10 cellular contexts compared by ENCODE assay signal in the genomic region with DNA sequence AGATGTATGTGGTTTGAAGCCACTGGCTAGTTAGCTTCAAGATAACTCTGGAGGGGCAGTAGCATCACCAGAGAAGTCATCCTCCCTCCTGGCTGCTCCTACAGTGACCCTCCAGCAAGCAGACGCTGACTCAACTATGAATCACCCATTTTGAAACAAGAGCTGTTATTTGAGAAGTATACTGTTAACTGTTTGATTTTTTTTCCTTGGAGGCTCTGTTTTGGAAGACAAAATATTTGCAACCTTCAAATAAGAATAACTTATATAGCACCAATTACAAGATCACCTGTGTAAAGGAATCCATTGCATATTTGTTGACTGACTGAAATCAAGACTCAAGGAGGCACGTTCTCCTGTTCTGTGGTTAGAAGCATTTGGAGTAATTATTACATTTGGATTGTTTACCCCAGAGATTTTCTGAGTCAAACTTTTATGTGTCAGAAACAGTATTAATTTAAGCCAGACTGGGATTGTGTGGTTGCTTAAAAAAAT.
A peak's percentile ranks its signal among the peaks of the same experiment; 100 is the strongest.
DNase-seq lines count a peak whose midpoint lies in the region; ATAC-seq and TF ChIP-seq lines count a peak whose summit lies in the region.
"Had no signal": no experiment of that assay in that cellular context is flagged by ENCODE, and none has a peak within 500 bp of the region (broad histone marks: within the 10 kb centered on the region; RNA-seq: fewer than 3 reads in every experiment).

No MANE protein-coding gene starts in this region.

- CTCF ChIA-PET in naive thymus-derived CD4-positive, alpha-beta T cell (lab: Charles Lee), result no interaction called here

- H3K27ac Mint-ChIP-seq in HFFc6, result peak overlapping the region; percentile 88
- no peak overlapping the region for H3K27ac Mint-ChIP-seq in naive thymus-derived CD4-positive, alpha-beta T cell

- intact Hi-C loops in naive thymus-derived CD4-positive, alpha-beta T cell (cut with micrococcal nuclease), result no loop called here

- ATAC-seq in HG03039 (IDR thresholded peaks at IDR 0.05; ENCODE audit: unreplicated experiment) (no peak), HG02840 (IDR thresholded peaks at IDR 0.05; ENCODE audit: low FRiP score, unreplicated experiment) (no peak)
- ATAC-seq in naive thymus-derived CD4-positive, alpha-beta T cell, result no peak
- ATAC-seq: GM23338 had no signal

- H2AFZ ChIP-seq in ACC112 (ENCODE audit: low read length, unreplicated experiment), result peak overlapping the region; percentile 28
- H2AFZ ChIP-seq: GM23338 had no signal

- peak overlapping the region; percentile 82 for H3K4me3 Mint-ChIP-seq in HFFc6
- no peak overlapping the region for H3K4me3 Mint-ChIP-seq in naive thymus-derived CD4-positive, alpha-beta T cell
- H3K4me3 Mint-ChIP-seq: GM23338 had no signal

- H3K36me3 ChIP-seq in ACC112 (ENCODE audit: insufficient read depth, low read length), result no peaks in the 10 kb centered on the region
- no peaks in the 10 kb centered on the region for H3K36me3 ChIP-seq in naive thymus-derived CD4-positive, alpha-beta T cell (ENCODE audit: control insufficient read depth in 2 of 3, insufficient read depth in 3 of 3, low read length in 3 of 3)

- POLR2A ChIA-PET in naive thymus-derived CD4-positive, alpha-beta T cell (lab: Charles Lee), result no interaction called here

- peak overlapping the region; percentile 77 for H3K27ac ChIP-seq in ACC112 (ENCODE audit: low read depth, low read length)
- H3K27ac ChIP-seq in naive thymus-derived CD4-positive, alpha-beta T cell (ENCODE audit: low read depth, low read length), result no peak overlapping the region

- in situ Hi-C loops in astrocyte of the cerebellum (cut with HindIII; ENCODE audit: low sequenced_read_pairs), result no loop called here

- H3K4me1 Mint-ChIP-seq in HFFc6 (ENCODE audit: low read depth), result peaks cover 43% of the 10 kb centered on the region
- H3K4me1 Mint-ChIP-seq in naive thymus-derived CD4-positive, alpha-beta T cell, result peaks cover 0 to 3% (median 0%) of the 10 kb centered on the region in 7 donors

- H3K79me2 ChIP-seq in ACC112 (ENCODE audit: control insufficient read depth, insufficient read depth, low read length, unreplicated experiment), result no peaks in the 10 kb centered on the region

- peak overlapping the region; percentile 54 for H3K4me3 ChIP-seq in ACC112 (ENCODE audit: low read depth, low read length)
- H3K4me3 ChIP-seq in astrocyte of the cerebellum (ENCODE audit: low read depth, low read length), result no peak overlapping the region
- H3K4me3 ChIP-seq in naive thymus-derived CD4-positive, alpha-beta T cell (ENCODE audit: low read length), result no peak overlapping the region
- H3K4me3 ChIP-seq: GM23338 had no signal

- peaks cover 21% of the 10 kb centered on the region for H3K4me1 ChIP-seq in ACC112 (ENCODE audit: control insufficient read depth, insufficient read depth, low read length, unreplicated experiment)
- no peaks in the 10 kb centered on the region for H3K4me1 ChIP-seq in naive thymus-derived CD4-positive, alpha-beta T cell (ENCODE audit: control insufficient read depth in 2 of 2, insufficient read depth in 2 of 2, low read length in 2 of 2)

- no peak for TF ChIP-seq CTCF in HFFc6 (IDR thresholded peaks at IDR 0.05)
- no peak for TF ChIP-seq CTCF in astrocyte of the cerebellum (IDR thresholded peaks at IDR 0.05; ENCODE audit: low read depth, low read length, missing control alignments)

- H3K27me3 ChIP-seq in ACC112 (ENCODE audit: insufficient read depth, low read length), result no peaks in the 10 kb centered on the region
- peaks cover 3 to 4% of the 10 kb centered on the region in 2 donors for H3K27me3 ChIP-seq in naive thymus-derived CD4-positive, alpha-beta T cell (ENCODE audit: control insufficient read depth in 2 of 2, insufficient read depth in 2 of 2, low read length in 2 of 2)

- H3K9me3 ChIP-seq in naive thymus-derived CD4-positive, alpha-beta T cell (ENCODE audit: control insufficient read depth in 2 of 3, low read length in 3 of 3), result no peaks in the 10 kb centered on the region

- H3K36me3 Mint-ChIP-seq in HFFc6 (ENCODE audit: low read depth), result no peaks in the 10 kb centered on the region; the same call in 1 of the 2 replicates
- no peaks in the 10 kb centered on the region for H3K36me3 Mint-ChIP-seq in naive thymus-derived CD4-positive, alpha-beta T cell

- no peaks in the 10 kb centered on the region for H3K9me3 Mint-ChIP-seq in HFFc6
- H3K9me3 Mint-ChIP-seq in naive thymus-derived CD4-positive, alpha-beta T cell, result peaks cover 0 to 8% (median 0%) of the 10 kb centered on the region in 11 donors
- H3K9me3 Mint-ChIP-seq: GM23338 had no signal

- DNase-seq in HFFc6, result peak; percentile 92
- DNase-seq in astrocyte of the cerebellum (ENCODE audit: low read depth), result peak; percentile 82
- peak; percentile 64 for DNase-seq in left kidney (ENCODE audit: low read depth, low spot score)
- DNase-seq in GOT3 (lab: John Stamatoyannopoulos, UW), result no peak
- DNase-seq in naive thymus-derived CD4-positive, alpha-beta T cell, result no peak
- DNase-seq: glutamatergic neuron had no signal

- no peaks in the 10 kb centered on the region for H3K27me3 Mint-ChIP-seq in HFFc6 (ENCODE audit: insufficient read depth)
- peaks cover 21 to 44% (median 32%) of the 10 kb centered on the region in 5 donors for H3K27me3 Mint-ChIP-seq in naive thymus-derived CD4-positive, alpha-beta T cell

Comparison
In these comparisons a context has a peak if more than half of its experiments do, and no peak if none do; other contexts are left out.
1. DNase-seq: peak in HFFc6 (single experiment), astrocyte of the cerebellum (single experiment) and left kidney (single experiment); none in GOT3 (single experiment) and naive thymus-derived CD4-positive, alpha-beta T cell (0 of 9).